8 cellular contexts compared by ENCODE assay signal in the genomic region with DNA sequence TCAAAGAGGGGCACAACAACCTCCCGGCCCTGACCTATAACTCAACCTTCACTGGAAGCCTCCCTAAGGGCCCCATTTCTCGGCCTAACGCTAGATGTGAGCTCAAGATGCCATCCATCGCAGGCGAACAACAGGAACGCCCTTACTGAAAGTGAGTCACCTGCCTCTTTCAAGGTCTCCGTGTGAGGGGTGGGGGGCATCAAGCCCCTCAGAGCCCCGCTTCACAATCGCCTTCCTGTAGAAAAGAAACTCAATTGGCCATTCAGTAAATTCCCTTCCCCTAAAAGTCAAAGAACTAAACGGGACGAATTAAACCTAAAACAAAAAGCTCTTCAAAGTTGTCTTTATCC. TPM values are rescaled to one million over a fixed set of nuclear protein-coding genes. Genes with fewer than 3 reads are reported as not detected.
DNase-seq lines count a peak whose midpoint lies in the region; ATAC-seq and TF ChIP-seq lines count a peak whose summit lies in the region.

No MANE protein-coding gene starts in this region.

- H3K4me3 ChIP-seq in GM12875 (ENCODE audit: low read depth, low read length), result peak overlapping the region; percentile 79
- H3K4me3 ChIP-seq in Jurkat, Clone E6-1 (ENCODE audit: low read length), result peak overlapping the region; percentile 89
- H3K4me3 ChIP-seq in endocrine pancreas (ENCODE audit: control insufficient read depth, insufficient read depth, low read length), result peak overlapping the region; percentile 97
- peak overlapping the region; percentile 67 for H3K4me3 ChIP-seq in mucosa of descending colon

- H3K4me1 Mint-ChIP-seq in activated CD4-positive, alpha-beta memory T cell treated with anti-CD3 and anti-CD28 coated beads, Interleukin-2, amount 10 ng/mL, durations not matched to agents 7 days and 5 days, result peaks cover 29% of the 10 kb centered on the region

- H3K27me3 Mint-ChIP-seq in activated CD4-positive, alpha-beta memory T cell treated with anti-CD3 and anti-CD28 coated beads, Interleukin-2, amount 10 ng/mL, durations not matched to agents 7 days and 5 days, result peaks cover 3% of the 10 kb centered on the region

- peaks cover 31% of the 10 kb centered on the region for H3K36me3 Mint-ChIP-seq in activated CD4-positive, alpha-beta memory T cell treated with anti-CD3 and anti-CD28 coated beads, Interleukin-2, amount 10 ng/mL, durations not matched to agents 7 days and 5 days (ENCODE audit: low read depth)

- ATAC-seq in mucosa of descending colon (peak; percentile 55), HG03095 (IDR thresholded peaks at IDR 0.05; ENCODE audit: unreplicated experiment) (no peak)

- peak overlapping the region; percentile 87 for H3K27ac Mint-ChIP-seq in activated CD4-positive, alpha-beta memory T cell treated with anti-CD3 and anti-CD28 coated beads, Interleukin-2, amount 10 ng/mL, durations not matched to agents 7 days and 5 days

- H3K4me3 Mint-ChIP-seq in activated CD4-positive, alpha-beta memory T cell treated with anti-CD3 and anti-CD28 coated beads, Interleukin-2, amount 10 ng/mL, durations not matched to agents 7 days and 5 days, result peak overlapping the region; percentile 99

- DNase-seq in Jurkat, Clone E6-1 (ENCODE audit: low read depth, low spot score), result no peak
- DNase-seq in activated CD4-positive, alpha-beta memory T cell treated with anti-CD3 and anti-CD28 coated beads, Interleukin-2, amount 10 ng/mL, durations not matched to agents 7 days and 5 days, result peak; percentile 46
- DNase-seq in mucosa of descending colon (peak in 2 of 3 donors; percentile 44 to 53), NCI-H345 (lab: John Stamatoyannopoulos, UW) (no peak)
- peak; percentile 9 for DNase-seq in stimulated activated CD8-positive, alpha-beta memory T cell treated with anti-CD3 and anti-CD28 coated beads, Interleukin-7, amount 100 ng/mL, for 24 hours (ENCODE audit: low read depth)

- H3K4me1 ChIP-seq in endocrine pancreas (ENCODE audit: control insufficient read depth, insufficient read depth, low read length) (peaks cover 7% of the 10 kb centered on the region), mucosa of descending colon (ENCODE audit: low read depth) (peaks cover 14% of the 10 kb centered on the region)

- H3K9me3 Mint-ChIP-seq in activated CD4-positive, alpha-beta memory T cell treated with anti-CD3 and anti-CD28 coated beads, Interleukin-2, amount 10 ng/mL, durations not matched to agents 7 days and 5 days, result peaks cover 6% of the 10 kb centered on the region

- H3K9me3 ChIP-seq in endocrine pancreas (ENCODE audit: control insufficient read depth, low read length), result no peaks in the 10 kb centered on the region
- H3K9me3 ChIP-seq in mucosa of descending colon, result peaks cover 7% of the 10 kb centered on the region

- POLR2A ChIA-PET in activated CD4-positive, alpha-beta memory T cell treated with anti-CD3 and anti-CD28 coated beads, Interleukin-2, amount 10 ng/mL, durations not matched to agents 7 days and 5 days (lab: Charles Lee), result interaction anchor here (0.6 to 4.4 kb wide), 14 partner anchors 12 to 526 kb away, joined by 3 to 43 read pairs (median 4); a partner anchor contains a TSS

- H3K9ac ChIP-seq in endocrine pancreas (ENCODE audit: control insufficient read depth, insufficient read depth, low read length), result peak overlapping the region; percentile 99

- no peaks in the 10 kb centered on the region for H3K36me3 ChIP-seq in endocrine pancreas (ENCODE audit: control insufficient read depth, insufficient read depth, low read length)
- no peaks in the 10 kb centered on the region for H3K36me3 ChIP-seq in mucosa of descending colon (ENCODE audit: low read depth)

- intact Hi-C loops in mucosa of descending colon (cut with DNase I, micrococcal nuclease), result no loop called here

- TF ChIP-seq CTCF in GM12875 (IDR thresholded peaks at IDR 0.05; ENCODE audit: borderline replicate concordance, insufficient read depth, low read depth, low read length), result no peak
- no peak for TF ChIP-seq CTCF in mucosa of descending colon (IDR thresholded peaks at IDR 0.05)

- CTCF ChIA-PET in activated CD4-positive, alpha-beta memory T cell treated with anti-CD3 and anti-CD28 coated beads, Interleukin-2, amount 10 ng/mL, durations not matched to agents 7 days and 5 days (lab: Charles Lee), result interaction anchor here (1.0 to 3.6 kb wide), 6 partner anchors 11 to 534 kb away, joined by 3 to 13 read pairs (median 3); a partner anchor contains a TSS

- no peaks in the 10 kb centered on the region for H3K27me3 ChIP-seq in endocrine pancreas (ENCODE audit: control insufficient read depth, insufficient read depth, low read length)

RNA-seq across cellular contexts. Expression of a gene that starts 0.7 kb away (rescaled TPM):
- 6.4 TPM for polyA plus RNA-seq in Jurkat, Clone E6-1 (2012; ENCODE audit: insufficient read depth, insufficient read length)
- 10 to 100 TPM; 20.3 to 22.5 TPM for total RNA-seq in activated CD4-positive, alpha-beta memory T cell treated with anti-CD3 and anti-CD28 coated beads, Interleukin-2, amount 10 ng/mL, durations not matched to agents 7 days and 5 days
- total RNA-seq in mucosa of descending colon, result 10 to 100 TPM; 18.8 to 29.4 (median 23.1) TPM

RNA-seq across cellular contexts. Expression of a gene that starts 45.9 kb away (rescaled TPM):
- 22.3 TPM for polyA plus RNA-seq in Jurkat, Clone E6-1 (2012; ENCODE audit: insufficient read depth, insufficient read length)
- 10 to 100 TPM; 38.7 to 42.4 TPM for total RNA-seq in activated CD4-positive, alpha-beta memory T cell treated with anti-CD3 and anti-CD28 coated beads, Interleukin-2, amount 10 ng/mL, durations not matched to agents 7 days and 5 days
- 10 to 100 TPM; 17.9 to 18.4 (median 18.0) TPM for total RNA-seq in mucosa of descending colon

RNA-seq across cellular contexts. Expression of a gene that starts 48.1 kb away (rescaled TPM):
- polyA plus RNA-seq in Jurkat, Clone E6-1 (2012; ENCODE audit: insufficient read depth, insufficient read length), result 6.9 TPM
- 10 to 100 TPM in 1 of 2 experiments, 1 to 10 TPM in 1; 9.7 to 11.7 TPM for total RNA-seq in activated CD4-positive, alpha-beta memory T cell treated with anti-CD3 and anti-CD28 coated beads, Interleukin-2, amount 10 ng/mL, durations not matched to agents 7 days and 5 days
- 10 to 100 TPM in 2 of 3 donors, 1 to 10 TPM in 1; 9.2 to 20.9 (median 11.4) TPM for total RNA-seq in mucosa of descending colon

Comparison
In these comparisons a context has a peak if more than half of its experiments do, and no peak if none do; other contexts are left out.
1. DNase-seq: peak in activated CD4-positive, alpha-beta memory T cell treated with anti-CD3 and anti-CD28 coated beads, Interleukin-2, amount 10 ng/mL, durations not matched to agents 7 days and 5 days (single experiment), mucosa of descending colon (2 of 3) and stimulated activated CD8-positive, alpha-beta memory T cell treated with anti-CD3 and anti-CD28 coated beads, Interleukin-7, amount 100 ng/mL, for 24 hours (single experiment); none in Jurkat, Clone E6-1 (single experiment) and NCI-H345 (single experiment).
2. Peak in every context shown above with its lines, with median percentiles within 50 percentile points of each other: H3K4me3 ChIP-seq.